9 cellular contexts compared by ENCODE assay signal in the genomic region with DNA sequence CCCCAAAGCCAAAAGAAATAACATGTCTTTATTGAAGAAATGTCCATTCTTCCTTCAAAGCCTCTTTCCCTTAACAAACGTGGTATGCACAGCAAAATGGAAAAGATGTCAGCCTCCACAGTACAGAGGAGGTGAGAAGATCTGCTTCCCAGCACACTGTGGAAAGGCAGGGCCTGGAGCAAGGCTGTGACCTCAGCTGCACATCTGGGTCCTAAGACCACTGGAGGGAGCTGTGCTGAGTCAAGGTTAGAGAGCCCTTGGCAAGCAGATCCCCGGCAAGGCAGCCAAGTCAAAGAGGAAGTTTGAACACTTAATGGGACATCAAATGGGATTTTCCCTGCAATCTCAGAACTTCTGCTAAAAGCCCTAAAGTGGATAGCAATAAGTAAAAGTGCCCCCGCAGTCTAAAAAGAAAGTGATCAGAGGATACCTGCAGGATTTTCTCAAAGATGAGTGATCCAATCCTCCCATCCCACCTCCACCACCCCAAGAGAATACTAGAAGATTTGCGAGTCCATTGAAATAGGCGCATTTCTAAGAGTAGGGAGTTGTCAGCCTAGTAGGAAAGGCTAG. TPM values are rescaled to one million over a fixed set of nuclear protein-coding genes. Genes with fewer than 3 reads are reported as not detected.
DNase-seq lines count a peak whose midpoint lies in the region; ATAC-seq and TF ChIP-seq lines count a peak whose summit lies in the region.
"Had no signal": no experiment of that assay in that cellular context is flagged by ENCODE, and none has a peak within 500 bp of the region (broad histone marks: within the 10 kb centered on the region; RNA-seq: fewer than 3 reads in every experiment).

No MANE protein-coding gene starts in this region.

- TF ChIP-seq CTCF in colonic mucosa (IDR thresholded peaks at IDR 0.05): no peak
- no peak for TF ChIP-seq CTCF in RWPE1 (conservative IDR thresholded peaks at IDR 0.05; ENCODE audit: low read depth)

- WGBS in mesendoderm (ENCODE audit: extremely low coverage, insufficient coverage, low lambda C conversion rate): no CpG with 5 or more reads among the region's 5 CpGs

- H3K36me3 ChIP-seq in colonic mucosa (no peaks in the 10 kb centered on the region), mesendoderm (ENCODE audit: control insufficient read depth, insufficient read depth, low read length) (no peaks in the 10 kb centered on the region)

- no peak overlapping the region for H2BK15ac ChIP-seq in mesendoderm (replicated peaks; ENCODE audit: low read depth)

- no peak overlapping the region for H3K56ac ChIP-seq in mesendoderm (ENCODE audit: low read length)

- H4K5ac ChIP-seq in mesendoderm (ENCODE audit: low read length): no peak overlapping the region

- ATAC-seq in Right ventricle myocardium inferior (peak; percentile 75), GM21737 (IDR thresholded peaks at IDR 0.05; ENCODE audit: unreplicated experiment) (no peak)

- intact Hi-C loops in Right ventricle myocardium inferior (cut with DNase I): loop anchor here (5.0 kb wide), 1 partner anchor 63 kb away; no protein-coding TSS in a partner anchor
- intact Hi-C loops in cardiac septum (cut with DNase I): loop anchor here (2.0 to 5.0 kb wide), 2 partner anchors 68 to 99 kb away; no protein-coding TSS in a partner anchor
- intact Hi-C loops in colonic mucosa (cut with DNase I): no loop called here

- H3K4me1 ChIP-seq in colonic mucosa (peaks cover 14% of the 10 kb centered on the region), mesendoderm (ENCODE audit: control insufficient read depth, low read depth, low read length) (peaks cover 36% of the 10 kb centered on the region)

- peak overlapping the region; percentile 72 for H3K18ac ChIP-seq in mesendoderm (ENCODE audit: low read length)

- POLR2A ChIA-PET in RWPE1 (lab: Yijun Ruan, JAX; ENCODE audit: low non-redundant PET): no interaction called here

- H3K4me3 ChIP-seq in colonic mucosa (no peak overlapping the region), mesendoderm (ENCODE audit: low read length) (no peak overlapping the region)

- no peak overlapping the region for H4K8ac ChIP-seq in mesendoderm (ENCODE audit: low read depth, low read length)

- H3K9ac ChIP-seq in colonic mucosa (ENCODE audit: low read depth in 2 of 2, low read length in 2 of 2) (no peak overlapping the region), mesendoderm (ENCODE audit: low read length) (no peak overlapping the region)

- peak overlapping the region; percentile 6 for H3K4ac ChIP-seq in mesendoderm (ENCODE audit: low read depth, low read length)

- CTCF ChIA-PET in RWPE1 (lab: Yijun Ruan, JAX): no interaction called here

- H2BK5ac ChIP-seq in mesendoderm (ENCODE audit: low read length): no peak overlapping the region

- H3K27me3 ChIP-seq in colonic mucosa (no peaks in the 10 kb centered on the region), mesendoderm (ENCODE audit: insufficient read depth, low read length, poor library complexity) (no peaks in the 10 kb centered on the region)

- DNase-seq in Right ventricle myocardium inferior (ENCODE audit: missing footprints) (peak; percentile 68), cardiac septum (ENCODE audit: low spot score) (no peak), NCI-H510A treated with DMSO at 0.1 percent for 48 hours (lab: John Stamatoyannopoulos, UW) (peak; percentile 25), colonic mucosa (peak; percentile 67), mesendoderm (peak; percentile 96), RWPE1 (ENCODE audit: low spot score) (no peak), NCI-H345 treated with DMSO at 0.1 percent for 48 hours (lab: John Stamatoyannopoulos, UW; ENCODE audit: unreplicated experiment) (no peak)
- DNase-seq: activated naive CD8-positive, alpha-beta T cell treated with anti-CD3 and anti-CD28 coated beads, Interleukin-2, amount 10 ng/mL, durations not matched to agents 7 days and 5 days had no signal

- H3K27ac ChIP-seq in colonic mucosa: no peak overlapping the region
- H3K27ac ChIP-seq in mesendoderm (ENCODE audit: low read depth, low read length): no peak overlapping the region
- no peak overlapping the region for H3K27ac ChIP-seq in RWPE1

- H2BK120ac ChIP-seq in mesendoderm (ENCODE audit: low read depth, low read length): peak overlapping the region; percentile 97

- no peaks in the 10 kb centered on the region for H3K9me3 ChIP-seq in colonic mucosa

- no peaks in the 10 kb centered on the region for H3K79me1 ChIP-seq in mesendoderm (ENCODE audit: low read length)

- no peaks in the 10 kb centered on the region for H3K79me2 ChIP-seq in mesendoderm (ENCODE audit: control insufficient read depth, insufficient read depth, low read length)

- H3K4me2 ChIP-seq in mesendoderm (ENCODE audit: low read length): no peak overlapping the region

- H3K23ac ChIP-seq in mesendoderm (ENCODE audit: low read length): no peak overlapping the region

- no peak overlapping the region for H2AK5ac ChIP-seq in mesendoderm (ENCODE audit: low read length)

RNA-seq across cellular contexts. Expression of a gene that starts 39.4 kb away (rescaled TPM):
- 0.60 TPM for total RNA-seq in Right ventricle myocardium inferior
- total RNA-seq in cardiac septum: 1.0 TPM
- 1 to 10 TPM; 4.1 to 4.2 TPM for total RNA-seq in colonic mucosa
- polyA plus RNA-seq in mesendoderm (2013, experiment 1 of 2): 0.53 TPM
- polyA plus RNA-seq in mesendoderm (2013, experiment 2 of 2): 0.42 TPM

RNA-seq across cellular contexts. Expression of a gene that starts 42.7 kb away (rescaled TPM):
- total RNA-seq in Right ventricle myocardium inferior (not detected), cardiac septum (not detected), colonic mucosa (not detected)
- not detected for polyA plus RNA-seq in mesendoderm (2013, experiment 1 of 2)
- polyA plus RNA-seq in mesendoderm (2013, experiment 2 of 2): not detected
- total RNA-seq: activated naive CD8-positive, alpha-beta T cell treated with anti-CD3 and anti-CD28 coated beads, Interleukin-2, amount 10 ng/mL, durations not matched to agents 7 days and 5 days had no signal

RNA-seq across cellular contexts. Expression of a gene that starts 53.4 kb away (rescaled TPM):
- total RNA-seq in Right ventricle myocardium inferior: 246 TPM
- total RNA-seq in cardiac septum: 174 TPM
- total RNA-seq in colonic mucosa: under 1 TPM in 1 of 2 donors, not detected in 1; 0.22 TPM
- not detected for polyA plus RNA-seq in mesendoderm (2013, experiment 1 of 2)
- polyA plus RNA-seq in mesendoderm (2013, experiment 2 of 2): not detected
- total RNA-seq: activated naive CD8-positive, alpha-beta T cell treated with anti-CD3 and anti-CD28 coated beads, Interleukin-2, amount 10 ng/mL, durations not matched to agents 7 days and 5 days had no signal

Comparison
In these comparisons a context has a peak if more than half of its experiments do, and no peak if none do; other contexts are left out.
1. DNase-seq: peak in Right ventricle myocardium inferior (single experiment), NCI-H510A treated with DMSO at 0.1 percent for 48 hours (single experiment), colonic mucosa (single experiment) and mesendoderm (single experiment); none in cardiac septum (single experiment), RWPE1 (single experiment) and NCI-H345 treated with DMSO at 0.1 percent for 48 hours (single experiment).
2. RNA of a gene that starts 53.4 kb away (total RNA-seq): 246 TPM in Right ventricle myocardium inferior (single experiment) and 174 TPM in cardiac septum (single experiment); 0.22 TPM in colonic mucosa; every median in the first group is over 100 times any median in the second.